Comparison of ENCODE assay signal across 13 cellular contexts in the genomic region with DNA sequence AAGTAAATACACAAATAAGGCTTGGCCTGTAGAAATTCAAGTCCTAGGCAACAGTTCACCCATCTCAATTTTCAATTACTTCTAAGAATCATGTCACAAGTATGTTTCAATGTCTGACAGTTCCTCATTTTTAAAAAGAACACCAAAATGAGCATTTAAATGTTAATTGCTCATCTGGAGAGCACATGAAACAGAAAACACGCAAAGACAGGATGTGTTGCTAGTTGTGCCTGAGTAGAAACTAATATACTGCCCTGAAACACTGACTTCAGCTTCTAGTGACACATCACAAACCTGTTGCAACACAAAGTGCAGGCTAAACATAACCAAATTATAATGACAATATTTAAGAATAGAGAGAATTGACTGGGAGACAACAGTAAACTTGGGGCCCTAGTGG.
DNase-seq lines count a peak whose midpoint lies in the region; ATAC-seq and TF ChIP-seq lines count a peak whose summit lies in the region.
"Had no signal": no experiment of that assay in that cellular context is flagged by ENCODE, and none has a peak within 500 bp of the region (broad histone marks: within the 10 kb centered on the region; RNA-seq: fewer than 3 reads in every experiment).

No MANE protein-coding gene starts in this region.

- peaks cover 3% of the 10 kb centered on the region; the same call in 1 of the 2 replicates for H3F3A ChIP-seq in MM.1S (ENCODE audit: insufficient read depth, low read length)

- no peaks in the 10 kb centered on the region for H4K20me1 ChIP-seq in MM.1S (ENCODE audit: insufficient read depth, low read length)

- H3K27ac ChIP-seq in MM.1S (ENCODE audit: low read length) (no peak overlapping the region), lower lobe of right lung (no peak overlapping the region)

- intact Hi-C loops in lower lobe of right lung (cut with DNase I) = no loop called here

- no peaks in the 10 kb centered on the region for H3K27me3 ChIP-seq in MM.1S (replicated peaks; ENCODE audit: insufficient read depth, low read length)
- no peaks in the 10 kb centered on the region for H3K27me3 ChIP-seq in lower lobe of right lung (ENCODE audit: low read depth)

- no peaks in the 10 kb centered on the region for H3K36me3 ChIP-seq in MM.1S (replicated peaks; ENCODE audit: insufficient read depth, low read length)
- H3K36me3 ChIP-seq in lower lobe of right lung = no peaks in the 10 kb centered on the region

- TF ChIP-seq CTCF in MM.1S (IDR thresholded peaks at IDR 0.05; ENCODE audit: low read length) (no peak), lower lobe of right lung (IDR thresholded peaks at IDR 0.05) (no peak)

- ATAC-seq in GM18868 (IDR thresholded peaks at IDR 0.05; ENCODE audit: unreplicated experiment) (peak; percentile 54), HG02759 (IDR thresholded peaks at IDR 0.05; ENCODE audit: unreplicated experiment) (peak; percentile 37), lower lobe of right lung (peak; percentile 21 to 37)
- ATAC-seq: naive thymus-derived CD8-positive, alpha-beta T cell had no signal

- H3K9ac ChIP-seq in MM.1S (ENCODE audit: low read length) = no peak overlapping the region

- H2AFZ ChIP-seq in MM.1S (ENCODE audit: low read length) = no peak overlapping the region

- H3K9me3 ChIP-seq in MM.1S (replicated peaks; ENCODE audit: insufficient read depth, low read length) (no peaks in the 10 kb centered on the region), lower lobe of right lung (no peaks in the 10 kb centered on the region)

- H3K4me3 ChIP-seq in MM.1S (ENCODE audit: low read length) = no peak overlapping the region
- no peak overlapping the region for H3K4me3 ChIP-seq in lower lobe of right lung

- H3K79me2 ChIP-seq in MM.1S (ENCODE audit: low read length) = no peaks in the 10 kb centered on the region

- H3K4me1 ChIP-seq in MM.1S (ENCODE audit: low read length) = peaks cover 12% of the 10 kb centered on the region
- H3K4me1 ChIP-seq in lower lobe of right lung = no peaks in the 10 kb centered on the region

- H3K9me2 ChIP-seq in MM.1S (replicated peaks; ENCODE audit: insufficient read depth, low read length) = no peaks in the 10 kb centered on the region

- DNase-seq in MM.1S (peak; percentile 21), lower lobe of right lung (no peak), dermis blood vessel endothelial cell (no peak)
- no peak for DNase-seq in activated CD8-positive, alpha-beta memory T cell treated with anti-CD3 and anti-CD28 coated beads, Interleukin-2, amount 50 U/mL, for 48 hours
- DNase-seq in effector CD8-positive, alpha-beta T cell (lab: John Stamatoyannopoulos, UW) = no peak
- DNase-seq: activated CD4-positive, alpha-beta T cell treated with anti-CD3 and anti-CD28 coated beads for 48 hours; activated naive CD4-positive, alpha-beta T cell; central memory CD4-positive, alpha-beta T cell; naive thymus-derived CD8-positive, alpha-beta T cell; NCI-H1092; stimulated activated CD8-positive, alpha-beta memory T cell treated with anti-CD3 and anti-CD28 coated beads, Interleukin-4, amount 100 ng/mL, for 48 hours had no signal

- no peak overlapping the region for H3K4me2 ChIP-seq in MM.1S (ENCODE audit: low read depth, low read length)
